Comparison of ENCODE assay signal across 28 cellular contexts in genomic region chr1:212628813-212629415, GRCh38. TPM values are rescaled to one million over a fixed set of nuclear protein-coding genes. Genes with fewer than 3 reads are reported as not detected.
DNase-seq lines count a peak whose midpoint lies in the region; ATAC-seq and TF ChIP-seq lines count a peak whose summit lies in the region.
"Had no signal": no experiment of that assay in that cellular context is flagged by ENCODE, and none has a peak within 500 bp of the region (broad histone marks: within the 10 kb centered on the region; RNA-seq: fewer than 3 reads in every experiment).

No MANE protein-coding gene starts in this region.

- H3K36me3 ChIP-seq in HUES6 (ENCODE audit: control insufficient read depth, insufficient read depth, low read length) (no peaks in the 10 kb centered on the region), suprapubic skin (no peaks in the 10 kb centered on the region)
- H3K36me3 ChIP-seq: HAP-1, SJSA1 had no signal

- DNase-seq in left lobe of liver (ENCODE audit: low spot score) (no peak), medulla oblongata (ENCODE audit: extremely low spot score) (peak; percentile 1), suprapubic skin (ENCODE audit: low spot score in 2 of 2) (peak; percentile 13 to 28), head of caudate nucleus (no peak), DMS79 treated with DMSO at 0.1 percent for 48 hours (lab: John Stamatoyannopoulos, UW) (no peak), NCI-H1048 (lab: John Stamatoyannopoulos, UW) (no peak)
- DNase-seq: C1 segment of cervical spinal cord; Caco-2; CD4-positive, alpha-beta memory T cell; EL; GDM1; GOT3; KG1; MM.1S; NCI-H1417; NCI-H1694; NCI-H2029 treated with DMSO at 0.1 percent for 48 hours; NCI-H446 treated with DMSO at 0.1 percent for 48 hours; NCI-H526; NCI-H82; PC-9; Right ventricle myocardium superior had no signal

- TF ChIP-seq EP300 in suprapubic skin (IDR thresholded peaks at IDR 0.05), result no peak

- no peak overlapping the region for H3K9ac ChIP-seq in HUES6 (ENCODE audit: low read length)

- peaks cover 16% of the 10 kb centered on the region for H3K4me1 ChIP-seq in HUES6 (ENCODE audit: control insufficient read depth, insufficient read depth, low read length)
- no peaks in the 10 kb centered on the region for H3K4me1 ChIP-seq in suprapubic skin
- H3K4me1 ChIP-seq: Caco-2 had no signal

- H3K4me3 ChIP-seq in HUES6 (ENCODE audit: low read depth, low read length) (no peak overlapping the region), suprapubic skin (no peak overlapping the region)
- H3K4me3 ChIP-seq: GM12878, HAP-1, PC-9, SJSA1 had no signal

- intact Hi-C loops in head of caudate nucleus (cut with DNase I), result no loop called here

- ATAC-seq in left lobe of liver (peak; percentile 69), HG02588 (IDR thresholded peaks at IDR 0.05; ENCODE audit: unreplicated experiment) (no peak)
- ATAC-seq: GM12878 had no signal

- TF ChIP-seq CTCF in suprapubic skin (IDR thresholded peaks at IDR 0.05), result no peak

- TF ChIP-seq POLR2A in suprapubic skin (IDR thresholded peaks at IDR 0.05), result no peak

- 94% methylated on average over 7 of the region's 7 CpGs for WGBS in suprapubic skin

- H3K27me3 ChIP-seq in HUES6 (ENCODE audit: control insufficient read depth, insufficient read depth, low read length) (0 out of 2 replicates have a peak, but pooled peaks cover 5% of the 10 kb centered on the region), suprapubic skin (no peaks in the 10 kb centered on the region)
- H3K27me3 ChIP-seq: SJSA1 had no signal

- peak overlapping the region; percentile 20; the same call in 1 of the 2 replicates for H3K27ac ChIP-seq in HUES6 (ENCODE audit: low read depth, low read length)
- H3K27ac ChIP-seq in suprapubic skin, result no peak overlapping the region
- H3K27ac ChIP-seq: HL-60, PC-9, SJSA1 had no signal

- H3K9me3 ChIP-seq in HUES6 (ENCODE audit: control insufficient read depth, insufficient read depth, low read depth, low read length) (peaks cover 6% of the 10 kb centered on the region; the same call in 1 of the 2 replicates), suprapubic skin (no peaks in the 10 kb centered on the region)
- H3K9me3 ChIP-seq: Caco-2, HAP-1, SJSA1 had no signal

RNA-seq across cellular contexts. Expression of gene ATF3, which starts 20.4 kb away (rescaled TPM):
- total RNA-seq in left lobe of liver (2.6 TPM), suprapubic skin (100 to 1,000 TPM in 2 of 4 donors, 10 to 100 TPM in 2; 43.9 to 151 (median 84.1) TPM)

Comparison
In these comparisons a context has a peak if more than half of its experiments do, and no peak if none do; other contexts are left out.
1. DNase-seq: peak in medulla oblongata (single experiment) and suprapubic skin (2 of 2); none in left lobe of liver (single experiment), head of caudate nucleus (0 of 42), DMS79 treated with DMSO at 0.1 percent for 48 hours (single experiment) and NCI-H1048 (single experiment).
2. RNA of gene ATF3, which starts 20.4 kb away (total RNA-seq): 43.9 to 151 TPM in suprapubic skin; 2.6 TPM in left lobe of liver (single experiment); every median in the first group is over 10 times any median in the second.